ENCODE assay signal across 8 cellular contexts in the genomic region with DNA sequence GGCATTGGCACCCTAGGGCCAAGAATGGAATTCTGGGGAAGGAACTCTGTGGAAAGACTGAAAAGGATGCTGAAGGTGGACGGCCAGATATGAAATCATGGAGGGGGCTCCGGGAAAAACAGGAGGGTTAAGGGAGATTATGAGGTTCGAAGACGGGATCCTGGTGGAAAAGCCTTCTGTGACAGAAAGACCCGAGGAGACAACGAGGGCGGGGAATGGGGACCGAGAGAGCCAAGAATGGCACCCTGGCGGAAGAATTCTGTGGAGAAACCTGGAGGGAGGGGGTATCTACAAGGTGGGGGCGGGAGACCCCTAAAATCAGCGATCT. TPM values are rescaled to one million over a fixed set of nuclear protein-coding genes. Genes with fewer than 3 reads are reported as not detected.
DNase-seq lines count a peak whose midpoint lies in the region; ATAC-seq and TF ChIP-seq lines count a peak whose summit lies in the region.

No MANE protein-coding gene starts in this region.

- H3K4me3 Mint-ChIP-seq in T-helper 1 cell treated with Interleukin-12 subunit alpha and Interleukin-12 subunit beta and Interleukin-4 antibody, amounts not matched to agents 30 μg/mL and 1 μg/mL, for 36 hours: peak overlapping the region; percentile 94
- peak overlapping the region; percentile 94 for H3K4me3 Mint-ChIP-seq in WTC11

- CTCF ChIA-PET in WTC11 (lab: Charles Lee): no interaction called here

- TF ChIP-seq POLR2A in testis (IDR thresholded peaks at IDR 0.05): no peak

- WGBS in testis, 2 donors: 0% methylated on average over 11 of the region's 11 CpGs

- peaks cover 34% of the 10 kb centered on the region for H3K4me1 Mint-ChIP-seq in T-helper 1 cell treated with Interleukin-12 subunit alpha and Interleukin-12 subunit beta and Interleukin-4 antibody, amounts not matched to agents 30 μg/mL and 1 μg/mL, for 36 hours (ENCODE audit: low read depth)
- peaks cover 14% of the 10 kb centered on the region for H3K4me1 Mint-ChIP-seq in WTC11

- H3K36me3 ChIP-seq in testis (ENCODE audit: low read depth, missing control alignments): no peaks in the 10 kb centered on the region

- intact Hi-C loops in testis (cut with DNase I; ENCODE audit: low total_unique reads): no loop called here

- peak overlapping the region; percentile 96 for H3K27ac Mint-ChIP-seq in T-helper 1 cell treated with Interleukin-12 subunit alpha and Interleukin-12 subunit beta and Interleukin-4 antibody, amounts not matched to agents 30 μg/mL and 1 μg/mL, for 36 hours
- H3K27ac Mint-ChIP-seq in WTC11: peak overlapping the region; percentile 99

- H3K36me3 Mint-ChIP-seq in T-helper 1 cell treated with Interleukin-12 subunit alpha and Interleukin-12 subunit beta and Interleukin-4 antibody, amounts not matched to agents 30 μg/mL and 1 μg/mL, for 36 hours (ENCODE audit: low read depth): peaks cover 31% of the 10 kb centered on the region
- H3K36me3 Mint-ChIP-seq in WTC11: peaks cover 32% of the 10 kb centered on the region

- peak overlapping the region in 1 of 2 donors; percentile 48 for H3K27ac ChIP-seq in testis

- TF ChIP-seq CTCF in WTC11 (IDR thresholded peaks at IDR 0.05): no peak
- no peak for TF ChIP-seq CTCF in testis (IDR thresholded peaks at IDR 0.05)

- H3K9me3 ChIP-seq in iPS-18c (ENCODE audit: control insufficient read depth, insufficient read depth, low read length) (no peaks in the 10 kb centered on the region), testis (no peaks in the 10 kb centered on the region)

- DNase-seq in T-helper 1 cell: no peak
- DNase-seq in WTC11 (ENCODE audit: low spot score): no peak
- DNase-seq in testis: no peak
- no peak for DNase-seq in GOT3 (lab: John Stamatoyannopoulos, UW)
- DNase-seq in activated CD4-positive, alpha-beta T cell treated with anti-CD3 and anti-CD28 coated beads for 4 hours: no peak
- DNase-seq in Kasumi-1 (lab: John Stamatoyannopoulos, UW): no peak

- peaks cover 8% of the 10 kb centered on the region for H3K4me1 ChIP-seq in testis

- POLR2A ChIA-PET in WTC11 (lab: Charles Lee): no interaction called here

- H3K27me3 Mint-ChIP-seq in T-helper 1 cell treated with Interleukin-12 subunit alpha and Interleukin-12 subunit beta and Interleukin-4 antibody, amounts not matched to agents 30 μg/mL and 1 μg/mL, for 36 hours (ENCODE audit: low read depth): peaks cover 3% of the 10 kb centered on the region
- no peaks in the 10 kb centered on the region for H3K27me3 Mint-ChIP-seq in WTC11 (ENCODE audit: low read depth)

- H3K9me3 Mint-ChIP-seq in T-helper 1 cell treated with Interleukin-12 subunit alpha and Interleukin-12 subunit beta and Interleukin-4 antibody, amounts not matched to agents 30 μg/mL and 1 μg/mL, for 36 hours: no peaks in the 10 kb centered on the region
- no peaks in the 10 kb centered on the region for H3K9me3 Mint-ChIP-seq in WTC11

- ATAC-seq in WTC11: peak; percentile 5; the same call in 1 of the 2 replicates

- no peaks in the 10 kb centered on the region for H3K27me3 ChIP-seq in testis

- H3K4me3 ChIP-seq in iPS-18c (ENCODE audit: insufficient read depth, low read depth, low read length): peak overlapping the region; percentile 91
- peak overlapping the region; percentile 54 to 90 for H3K4me3 ChIP-seq in testis

TF ChIP-seq in WTC11, 78 proteins besides CTCF, POLR2A, EP300 and RAD21 (continues in another document):
- TF ChIP-seq, protein P1, sequence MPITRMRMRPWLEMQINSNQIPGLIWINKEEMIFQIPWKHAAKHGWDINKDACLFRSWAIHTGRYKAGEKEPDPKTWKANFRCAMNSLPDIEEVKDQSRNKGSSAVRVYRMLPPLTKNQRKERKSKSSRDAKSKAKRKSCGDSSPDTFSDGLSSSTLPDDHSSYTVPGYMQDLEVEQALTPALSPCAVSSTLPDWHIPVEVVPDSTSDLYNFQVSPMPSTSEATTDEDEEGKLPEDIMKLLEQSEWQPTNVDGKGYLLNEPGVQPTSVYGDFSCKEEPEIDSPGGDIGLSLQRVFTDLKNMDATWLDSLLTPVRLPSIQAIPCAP (CRISPR knock-in tag; IDR thresholded peaks at IDR 0.05): no peak
- TF ChIP-seq, protein P2, sequence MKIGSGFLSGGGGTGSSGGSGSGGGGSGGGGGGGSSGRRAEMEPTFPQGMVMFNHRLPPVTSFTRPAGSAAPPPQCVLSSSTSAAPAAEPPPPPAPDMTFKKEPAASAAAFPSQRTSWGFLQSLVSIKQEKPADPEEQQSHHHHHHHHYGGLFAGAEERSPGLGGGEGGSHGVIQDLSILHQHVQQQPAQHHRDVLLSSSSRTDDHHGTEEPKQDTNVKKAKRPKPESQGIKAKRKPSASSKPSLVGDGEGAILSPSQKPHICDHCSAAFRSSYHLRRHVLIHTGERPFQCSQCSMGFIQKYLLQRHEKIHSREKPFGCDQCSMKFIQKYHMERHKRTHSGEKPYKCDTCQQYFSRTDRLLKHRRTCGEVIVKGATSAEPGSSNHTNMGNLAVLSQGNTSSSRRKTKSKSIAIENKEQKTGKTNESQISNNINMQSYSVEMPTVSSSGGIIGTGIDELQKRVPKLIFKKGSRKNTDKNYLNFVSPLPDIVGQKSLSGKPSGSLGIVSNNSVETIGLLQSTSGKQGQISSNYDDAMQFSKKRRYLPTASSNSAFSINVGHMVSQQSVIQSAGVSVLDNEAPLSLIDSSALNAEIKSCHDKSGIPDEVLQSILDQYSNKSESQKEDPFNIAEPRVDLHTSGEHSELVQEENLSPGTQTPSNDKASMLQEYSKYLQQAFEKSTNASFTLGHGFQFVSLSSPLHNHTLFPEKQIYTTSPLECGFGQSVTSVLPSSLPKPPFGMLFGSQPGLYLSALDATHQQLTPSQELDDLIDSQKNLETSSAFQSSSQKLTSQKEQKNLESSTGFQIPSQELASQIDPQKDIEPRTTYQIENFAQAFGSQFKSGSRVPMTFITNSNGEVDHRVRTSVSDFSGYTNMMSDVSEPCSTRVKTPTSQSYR (CRISPR knock-in tag; IDR thresholded peaks at IDR 0.05): no peak
- TF ChIP-seq ESRRA (CRISPR knock-in tag; IDR thresholded peaks at IDR 0.05; ENCODE audit: borderline replicate concordance) (no peak), TEAD1 (CRISPR knock-in tag; IDR thresholded peaks at IDR 0.05) (no peak), ZNF121 (CRISPR knock-in tag; IDR thresholded peaks at IDR 0.05) (no peak)
- TF ChIP-seq, protein P3, sequence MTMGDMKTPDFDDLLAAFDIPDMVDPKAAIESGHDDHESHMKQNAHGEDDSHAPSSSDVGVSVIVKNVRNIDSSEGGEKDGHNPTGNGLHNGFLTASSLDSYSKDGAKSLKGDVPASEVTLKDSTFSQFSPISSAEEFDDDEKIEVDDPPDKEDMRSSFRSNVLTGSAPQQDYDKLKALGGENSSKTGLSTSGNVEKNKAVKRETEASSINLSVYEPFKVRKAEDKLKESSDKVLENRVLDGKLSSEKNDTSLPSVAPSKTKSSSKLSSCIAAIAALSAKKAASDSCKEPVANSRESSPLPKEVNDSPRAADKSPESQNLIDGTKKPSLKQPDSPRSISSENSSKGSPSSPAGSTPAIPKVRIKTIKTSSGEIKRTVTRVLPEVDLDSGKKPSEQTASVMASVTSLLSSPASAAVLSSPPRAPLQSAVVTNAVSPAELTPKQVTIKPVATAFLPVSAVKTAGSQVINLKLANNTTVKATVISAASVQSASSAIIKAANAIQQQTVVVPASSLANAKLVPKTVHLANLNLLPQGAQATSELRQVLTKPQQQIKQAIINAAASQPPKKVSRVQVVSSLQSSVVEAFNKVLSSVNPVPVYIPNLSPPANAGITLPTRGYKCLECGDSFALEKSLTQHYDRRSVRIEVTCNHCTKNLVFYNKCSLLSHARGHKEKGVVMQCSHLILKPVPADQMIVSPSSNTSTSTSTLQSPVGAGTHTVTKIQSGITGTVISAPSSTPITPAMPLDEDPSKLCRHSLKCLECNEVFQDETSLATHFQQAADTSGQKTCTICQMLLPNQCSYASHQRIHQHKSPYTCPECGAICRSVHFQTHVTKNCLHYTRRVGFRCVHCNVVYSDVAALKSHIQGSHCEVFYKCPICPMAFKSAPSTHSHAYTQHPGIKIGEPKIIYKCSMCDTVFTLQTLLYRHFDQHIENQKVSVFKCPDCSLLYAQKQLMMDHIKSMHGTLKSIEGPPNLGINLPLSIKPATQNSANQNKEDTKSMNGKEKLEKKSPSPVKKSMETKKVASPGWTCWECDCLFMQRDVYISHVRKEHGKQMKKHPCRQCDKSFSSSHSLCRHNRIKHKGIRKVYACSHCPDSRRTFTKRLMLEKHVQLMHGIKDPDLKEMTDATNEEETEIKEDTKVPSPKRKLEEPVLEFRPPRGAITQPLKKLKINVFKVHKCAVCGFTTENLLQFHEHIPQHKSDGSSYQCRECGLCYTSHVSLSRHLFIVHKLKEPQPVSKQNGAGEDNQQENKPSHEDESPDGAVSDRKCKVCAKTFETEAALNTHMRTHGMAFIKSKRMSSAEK (CRISPR knock-in tag; IDR thresholded peaks at IDR 0.05; ENCODE audit: borderline replicate concordance): no peak
- TF ChIP-seq, protein P4, sequence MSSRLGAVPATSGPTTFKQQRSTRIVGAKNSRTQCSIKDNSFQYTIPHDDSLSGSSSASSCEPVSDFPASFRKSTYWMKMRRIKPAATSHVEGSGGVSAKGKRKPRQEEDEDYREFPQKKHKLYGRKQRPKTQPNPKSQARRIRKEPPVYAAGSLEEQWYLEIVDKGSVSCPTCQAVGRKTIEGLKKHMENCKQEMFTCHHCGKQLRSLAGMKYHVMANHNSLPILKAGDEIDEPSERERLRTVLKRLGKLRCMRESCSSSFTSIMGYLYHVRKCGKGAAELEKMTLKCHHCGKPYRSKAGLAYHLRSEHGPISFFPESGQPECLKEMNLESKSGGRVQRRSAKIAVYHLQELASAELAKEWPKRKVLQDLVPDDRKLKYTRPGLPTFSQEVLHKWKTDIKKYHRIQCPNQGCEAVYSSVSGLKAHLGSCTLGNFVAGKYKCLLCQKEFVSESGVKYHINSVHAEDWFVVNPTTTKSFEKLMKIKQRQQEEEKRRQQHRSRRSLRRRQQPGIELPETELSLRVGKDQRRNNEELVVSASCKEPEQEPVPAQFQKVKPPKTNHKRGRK (CRISPR knock-in tag; IDR thresholded peaks at IDR 0.05; ENCODE audit: borderline replicate concordance): no peak

RNA-seq across cellular contexts. Expression of a gene that starts 0.4 kb away (rescaled TPM):
- total RNA-seq in WTC11 (2021) (15.4 to 17.2 TPM (median 16.7 TPM) in 3 replicates), testis (10 to 100 TPM; 24.0 to 25.1 TPM)
- 21.4 TPM for polyA plus RNA-seq in testis (ENCODE audit: insufficient read depth, low read depth, low replicate concordance)

RNA-seq across cellular contexts. Expression of a gene that starts 0.5 kb away (rescaled TPM):
- total RNA-seq in WTC11 (2021) (28.0 to 29.5 TPM (median 29.5 TPM) in 3 replicates), testis (10 to 100 TPM; 19.9 to 25.4 TPM)
- polyA plus RNA-seq in testis (ENCODE audit: insufficient read depth, low read depth, low replicate concordance): 20.3 TPM

RNA-seq across cellular contexts. Expression of a gene that starts 38.6 kb away (rescaled TPM):
- 1.3 to 1.4 TPM (median 1.4 TPM) in 3 replicates for total RNA-seq in WTC11 (2021)
- 10 to 100 TPM; 18.5 to 23.3 TPM for total RNA-seq in testis
- polyA plus RNA-seq in testis (ENCODE audit: insufficient read depth, low read depth, low replicate concordance): 25.7 TPM

RNA-seq across cellular contexts. Expression of a gene that starts 56.0 kb away (rescaled TPM):
- total RNA-seq in WTC11 (2021) (36.1 to 44.0 TPM (median 36.8 TPM) in 3 replicates), testis (10 to 100 TPM; 52.6 to 52.7 TPM)
- 77.1 TPM for polyA plus RNA-seq in testis (ENCODE audit: insufficient read depth, low read depth, low replicate concordance)
